18 cellular contexts compared by ENCODE assay signal in genomic region chr7:151767557-151767956, GRCh38.
DNase-seq lines count a peak whose midpoint lies in the region; ATAC-seq lines count a peak whose summit lies in the region.
"Had no signal": no experiment of that assay in that cellular context is flagged by ENCODE, and none has a peak within 500 bp of the region (broad histone marks: within the 10 kb centered on the region; RNA-seq: fewer than 3 reads in every experiment).

No MANE protein-coding gene starts in this region.

- H3K27ac ChIP-seq in KOPT-K1 (ENCODE audit: low read depth, low read length, poor library complexity, severe bottlenecking) = peak overlapping the region; percentile 96
- H3K27ac ChIP-seq: esophagus squamous epithelium, gastroesophageal sphincter, KMS-11, lower lobe of right lung, vagina had no signal

- H3K4me3 Mint-ChIP-seq in activated T-cell treated with anti-CD3 and anti-CD28 coated beads, Interleukin-2, amount 50 U/mL, for 72 hours = peak overlapping the region; percentile 83 to 90
- no peak overlapping the region for H3K4me3 Mint-ChIP-seq in activated naive CD8-positive, alpha-beta T cell treated with anti-CD3 and anti-CD28 coated beads, Interleukin-2, amount 50 U/mL, for 24 hours
- no peak overlapping the region for H3K4me3 Mint-ChIP-seq in stimulated activated naive CD8-positive, alpha-beta T cell treated with anti-CD3 and anti-CD28 coated beads, Interleukin-15, Interleukin-2, amounts not matched to agents 100 ng/mL and 50 ng/mL, for 24 hours

- peak; percentile 60 to 61 for ATAC-seq in activated T-cell treated with anti-CD3 and anti-CD28 coated beads, Interleukin-2, amount 50 U/mL, for 72 hours (replicated peaks in 1 of 2)
- peak; percentile 53 for ATAC-seq in activated naive CD8-positive, alpha-beta T cell treated with anti-CD3 and anti-CD28 coated beads, Interleukin-2, amount 50 U/mL, for 24 hours
- ATAC-seq: gastroesophageal sphincter, lower lobe of right lung had no signal

- DNase-seq in activated T-cell treated with anti-CD3 and anti-CD28 coated beads, Interleukin-2, amount 50 U/mL, for 72 hours = peak in 1 of 2 donors; percentile 32
- DNase-seq in activated T-cell treated with anti-CD3 and anti-CD28 coated beads for 4 hours (no peak), mucosa of gallbladder (ENCODE audit: low spot score) (no peak), A172 (ENCODE audit: low spot score) (no peak), KG1 (lab: John Stamatoyannopoulos, UW) (no peak)
- no peak for DNase-seq in activated naive CD8-positive, alpha-beta T cell treated with anti-CD3 and anti-CD28 coated beads, Interleukin-2, amount 50 U/mL, for 24 hours
- DNase-seq: esophagus squamous epithelium; kidney; lower lobe of right lung; NCI-H1092; NCI-H2029 treated with DMSO at 0.1 percent for 48 hours; NK-92 treated with Interleukin-12 subunit alpha and Interleukin-12 subunit beta, amount 100 ng/mL, for 24 hours; stimulated activated CD4-positive, alpha-beta T cell treated with anti-CD3 and anti-CD28 coated beads, Interleukin-4, amount 100 ng/mL, for 4 hours had no signal

- no peaks in the 10 kb centered on the region for H3K9me3 ChIP-seq in KOPT-K1 (ENCODE audit: insufficient read depth, low read length, poor library complexity, severe bottlenecking)
- H3K9me3 ChIP-seq: esophagus squamous epithelium, gastroesophageal sphincter, lower lobe of right lung, vagina had no signal

- peaks cover 65% of the 10 kb centered on the region for H3K4me1 Mint-ChIP-seq in activated T-cell treated with anti-CD3 and anti-CD28 coated beads, Interleukin-2, amount 50 U/mL, for 72 hours (ENCODE audit: low read depth)
- peaks cover 60% of the 10 kb centered on the region for H3K4me1 Mint-ChIP-seq in activated naive CD8-positive, alpha-beta T cell treated with anti-CD3 and anti-CD28 coated beads, Interleukin-2, amount 50 U/mL, for 24 hours
- H3K4me1 Mint-ChIP-seq in stimulated activated naive CD8-positive, alpha-beta T cell treated with anti-CD3 and anti-CD28 coated beads, Interleukin-15, Interleukin-2, amounts not matched to agents 100 ng/mL and 50 ng/mL, for 24 hours (ENCODE audit: low read depth) = peaks cover 58% of the 10 kb centered on the region

- H3K27ac Mint-ChIP-seq in activated T-cell treated with anti-CD3 and anti-CD28 coated beads, Interleukin-2, amount 50 U/mL, for 72 hours = peak overlapping the region; percentile 61
- H3K27ac Mint-ChIP-seq in activated naive CD8-positive, alpha-beta T cell treated with anti-CD3 and anti-CD28 coated beads, Interleukin-2, amount 50 U/mL, for 24 hours = peak overlapping the region; percentile 44
- H3K27ac Mint-ChIP-seq in stimulated activated naive CD8-positive, alpha-beta T cell treated with anti-CD3 and anti-CD28 coated beads, Interleukin-15, Interleukin-2, amounts not matched to agents 100 ng/mL and 50 ng/mL, for 24 hours = peak overlapping the region; percentile 64

- no peaks in the 10 kb centered on the region for H3K36me3 ChIP-seq in KOPT-K1 (ENCODE audit: insufficient read depth, low read length)
- H3K36me3 ChIP-seq: gastroesophageal sphincter, lower lobe of right lung, vagina had no signal

- peaks cover 0 to 3% of the 10 kb centered on the region in 2 donors for H3K9me3 Mint-ChIP-seq in activated T-cell treated with anti-CD3 and anti-CD28 coated beads, Interleukin-2, amount 50 U/mL, for 72 hours
- no peaks in the 10 kb centered on the region for H3K9me3 Mint-ChIP-seq in activated naive CD8-positive, alpha-beta T cell treated with anti-CD3 and anti-CD28 coated beads, Interleukin-2, amount 50 U/mL, for 24 hours
- no peaks in the 10 kb centered on the region for H3K9me3 Mint-ChIP-seq in stimulated activated naive CD8-positive, alpha-beta T cell treated with anti-CD3 and anti-CD28 coated beads, Interleukin-15, Interleukin-2, amounts not matched to agents 100 ng/mL and 50 ng/mL, for 24 hours

- H3K27me3 Mint-ChIP-seq in activated T-cell treated with anti-CD3 and anti-CD28 coated beads, Interleukin-2, amount 50 U/mL, for 72 hours (ENCODE audit: low read depth) = no peaks in the 10 kb centered on the region
- H3K27me3 Mint-ChIP-seq in activated naive CD8-positive, alpha-beta T cell treated with anti-CD3 and anti-CD28 coated beads, Interleukin-2, amount 50 U/mL, for 24 hours = no peaks in the 10 kb centered on the region
- H3K27me3 Mint-ChIP-seq in stimulated activated naive CD8-positive, alpha-beta T cell treated with anti-CD3 and anti-CD28 coated beads, Interleukin-15, Interleukin-2, amounts not matched to agents 100 ng/mL and 50 ng/mL, for 24 hours = no peaks in the 10 kb centered on the region

- peaks cover 6 to 7% of the 10 kb centered on the region in 2 donors for H3K36me3 Mint-ChIP-seq in activated T-cell treated with anti-CD3 and anti-CD28 coated beads, Interleukin-2, amount 50 U/mL, for 72 hours (ENCODE audit: insufficient read depth in 2 of 2)
- H3K36me3 Mint-ChIP-seq in activated naive CD8-positive, alpha-beta T cell treated with anti-CD3 and anti-CD28 coated beads, Interleukin-2, amount 50 U/mL, for 24 hours (ENCODE audit: low read depth) = peaks cover 4% of the 10 kb centered on the region
- peaks cover 8% of the 10 kb centered on the region for H3K36me3 Mint-ChIP-seq in stimulated activated naive CD8-positive, alpha-beta T cell treated with anti-CD3 and anti-CD28 coated beads, Interleukin-15, Interleukin-2, amounts not matched to agents 100 ng/mL and 50 ng/mL, for 24 hours (ENCODE audit: low read depth)

Comparison
In these comparisons a context has a peak if more than half of its experiments do, and no peak if none do; other contexts are left out.
1. H3K4me3 Mint-ChIP-seq: peak in activated T-cell treated with anti-CD3 and anti-CD28 coated beads, Interleukin-2, amount 50 U/mL, for 72 hours (2 of 2); none in activated naive CD8-positive, alpha-beta T cell treated with anti-CD3 and anti-CD28 coated beads, Interleukin-2, amount 50 U/mL, for 24 hours (single experiment) and stimulated activated naive CD8-positive, alpha-beta T cell treated with anti-CD3 and anti-CD28 coated beads, Interleukin-15, Interleukin-2, amounts not matched to agents 100 ng/mL and 50 ng/mL, for 24 hours (single experiment).
2. Peak in every context shown above with its lines, with median percentiles within 50 percentile points of each other: H3K27ac Mint-ChIP-seq.